In the genomic region with DNA sequence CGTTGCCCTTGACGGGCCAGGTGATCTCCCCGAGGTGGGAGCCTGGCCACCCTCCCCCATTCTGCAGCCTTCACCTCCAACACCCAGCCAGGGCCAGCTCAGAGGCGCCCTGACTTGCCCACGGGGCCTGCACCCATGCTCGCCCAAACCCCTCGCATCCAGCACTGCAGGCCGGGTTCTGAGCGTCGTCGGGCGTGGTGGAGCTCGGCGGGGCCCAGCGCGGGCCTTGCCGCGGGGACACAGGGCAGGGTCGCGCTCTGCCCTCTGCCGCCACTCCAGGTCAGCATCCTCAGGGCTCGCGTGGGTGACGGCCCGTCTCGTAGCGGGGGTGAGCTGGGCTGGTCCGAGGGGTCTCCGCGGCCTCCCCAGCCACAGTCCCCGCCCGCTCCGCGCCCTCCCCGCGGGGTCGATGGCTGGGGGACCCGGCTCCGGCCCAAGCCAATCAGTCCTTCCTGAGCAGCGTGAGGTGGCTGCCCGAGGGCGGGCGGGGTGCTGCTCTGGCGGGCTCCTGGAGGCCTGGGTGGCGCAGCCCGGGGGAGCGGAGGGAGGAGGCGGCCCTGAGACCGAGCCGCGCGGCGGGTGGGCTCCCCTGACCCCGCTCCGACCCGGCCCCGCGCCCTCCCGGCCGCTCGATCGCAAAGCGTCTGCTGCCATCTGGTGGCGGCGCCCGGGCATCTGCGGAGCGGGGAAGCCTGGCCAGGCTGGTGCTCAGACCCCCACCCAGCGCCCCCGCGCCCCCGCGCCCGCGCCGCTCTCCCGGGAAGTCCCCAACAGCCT, we compare ENCODE assay signal across 8 cellular contexts.
DNase-seq lines count a peak whose midpoint lies in the region; ATAC-seq and TF ChIP-seq lines count a peak whose summit lies in the region.

No MANE protein-coding gene starts in this region.

- peak; percentile 85 for TF ChIP-seq CTCF in AG04449 (IDR thresholded peaks at IDR 0.05; ENCODE audit: insufficient read depth, low read length, missing control alignments)
- peak; percentile 57 for TF ChIP-seq CTCF in choroid plexus epithelial cell (conservative IDR thresholded peaks at IDR 0.05; ENCODE audit: low read depth, low read length)
- peak; percentile 85 for TF ChIP-seq CTCF in lower lobe of right lung (IDR thresholded peaks at IDR 0.05)

- no peaks in the 10 kb centered on the region for H3K36me3 Mint-ChIP-seq in activated CD4-positive, alpha-beta T cell treated with anti-CD3 and anti-CD28 coated beads for 36 hours (ENCODE audit: low read depth)

- peaks cover 14% of the 10 kb centered on the region for H3K27me3 Mint-ChIP-seq in activated CD4-positive, alpha-beta T cell treated with anti-CD3 and anti-CD28 coated beads for 36 hours

- no peaks in the 10 kb centered on the region for H3K9me3 Mint-ChIP-seq in activated CD4-positive, alpha-beta T cell treated with anti-CD3 and anti-CD28 coated beads for 36 hours (ENCODE audit: low read depth)

- ATAC-seq in GM18907 (IDR thresholded peaks at IDR 0.05; ENCODE audit: unreplicated experiment): peak; percentile 71
- peak; percentile 88 for ATAC-seq in activated CD4-positive, alpha-beta T cell treated with anti-CD3 and anti-CD28 coated beads for 36 hours
- peak; percentile 73 to 87 for ATAC-seq in lower lobe of right lung

- peaks cover 17% of the 10 kb centered on the region for H3K4me1 ChIP-seq in lower lobe of right lung

- peaks cover 4% of the 10 kb centered on the region for H3K9me3 ChIP-seq in lower lobe of right lung

- H3K4me3 ChIP-seq in AG04449 (ENCODE audit: low read depth, low read length) (peak overlapping the region; percentile 43), choroid plexus epithelial cell (ENCODE audit: low read depth, low read length) (peak overlapping the region; percentile 38), lower lobe of right lung (peak overlapping the region; percentile 48)

- intact Hi-C loops in activated CD4-positive, alpha-beta T cell treated with anti-CD3 and anti-CD28 coated beads for 36 hours (cut with DNase I, micrococcal nuclease): loop anchor here (1.0 kb wide), 6 partner anchors 62 to 777 kb away; a partner anchor contains a TSS
- intact Hi-C loops in lower lobe of right lung (cut with DNase I): loop anchor here (10.0 kb wide), 1 partner anchor 128 kb away; no protein-coding TSS in a partner anchor

- DNase-seq in AG04449 (ENCODE audit: low read depth, low spot score): no peak
- peak; percentile 16 for DNase-seq in M059J (ENCODE audit: low read depth)
- peak; percentile 81 for DNase-seq in activated CD4-positive, alpha-beta T cell treated with anti-CD3 and anti-CD28 coated beads for 36 hours
- DNase-seq in choroid plexus epithelial cell (ENCODE audit: low read depth): peak; percentile 26
- peak; percentile 67 for DNase-seq in lower lobe of right lung
- peak; percentile 27 to 57 (median 48) for DNase-seq in stimulated activated CD4-positive, alpha-beta T cell treated with anti-CD3 and anti-CD28 coated beads, TNF-alpha, amount 100 ng/mL, for 48 hours (ENCODE audit: low read depth in 3 of 3)
- no peak for DNase-seq in NCI-H1694 (lab: John Stamatoyannopoulos, UW)

- no peak overlapping the region for H3K27ac Mint-ChIP-seq in activated CD4-positive, alpha-beta T cell treated with anti-CD3 and anti-CD28 coated beads for 36 hours

- peaks cover 2% of the 10 kb centered on the region for H3K4me1 Mint-ChIP-seq in activated CD4-positive, alpha-beta T cell treated with anti-CD3 and anti-CD28 coated beads for 36 hours

- POLR2A ChIA-PET in AG04449 (lab: Yijun Ruan, JAX): interaction anchor here (0.6 kb wide), 1 partner anchor 39 kb away, joined by 3 read pairs; no protein-coding TSS in a partner anchor
- POLR2A ChIA-PET in activated CD4-positive, alpha-beta T cell treated with anti-CD3 and anti-CD28 coated beads for 36 hours (lab: Charles Lee): interaction anchor here (1.1 kb wide), 1 partner anchor 113 kb away, joined by 4 read pairs; no protein-coding TSS in a partner anchor

- peaks cover 45% of the 10 kb centered on the region for H3K27me3 ChIP-seq in lower lobe of right lung (ENCODE audit: low read depth)

- CTCF ChIA-PET in AG04449 (lab: Yijun Ruan, JAX): interaction anchor here (0.7 to 5.4 kb wide), 24 partner anchors 10 to 262 kb away, joined by 3 to 82 read pairs (median 5); no protein-coding TSS in a partner anchor
- CTCF ChIA-PET in activated CD4-positive, alpha-beta T cell treated with anti-CD3 and anti-CD28 coated beads for 36 hours (lab: Charles Lee): interaction anchor here (0.5 to 5.5 kb wide), 16 partner anchors 12 to 226 kb away, joined by 3 to 57 read pairs (median 5); no protein-coding TSS in a partner anchor

- peak overlapping the region; percentile 43 for H3K4me3 Mint-ChIP-seq in activated CD4-positive, alpha-beta T cell treated with anti-CD3 and anti-CD28 coated beads for 36 hours

- no peak overlapping the region for H3K27ac ChIP-seq in lower lobe of right lung

- H3K36me3 ChIP-seq in lower lobe of right lung: no peaks in the 10 kb centered on the region

Comparison
In these comparisons a context has a peak if more than half of its experiments do, and no peak if none do; other contexts are left out.
1. DNase-seq: peak in M059J (single experiment), activated CD4-positive, alpha-beta T cell treated with anti-CD3 and anti-CD28 coated beads for 36 hours (single experiment), choroid plexus epithelial cell (single experiment), lower lobe of right lung (single experiment) and stimulated activated CD4-positive, alpha-beta T cell treated with anti-CD3 and anti-CD28 coated beads, TNF-alpha, amount 100 ng/mL, for 48 hours (3 of 3); none in AG04449 (single experiment) and NCI-H1694 (single experiment).
2. Peak in every context shown above with its lines, with median percentiles within 50 percentile points of each other: H3K4me3 ChIP-seq, CTCF ChIP-seq and ATAC-seq.